In genomic region chr17:29039764-29040598, GRCh38 we compare ENCODE assay signal across 14 cellular contexts. TPM values are rescaled to one million over a fixed set of nuclear protein-coding genes. Genes with fewer than 3 reads are reported as not detected.
DNase-seq lines count a peak whose midpoint lies in the region; ATAC-seq and TF ChIP-seq lines count a peak whose summit lies in the region.
"Had no signal": no experiment of that assay in that cellular context is flagged by ENCODE, and none has a peak within 500 bp of the region (broad histone marks: within the 10 kb centered on the region; RNA-seq: fewer than 3 reads in every experiment).

No MANE protein-coding gene starts in this region.

- intact Hi-C loops in esophagus muscularis mucosa (cut with DNase I): no loop called here

- TF ChIP-seq RAD21 in Ishikawa (IDR thresholded peaks at IDR 0.05; ENCODE audit: low read depth): no peak

- peak; percentile 68 for DNase-seq in Ammon's horn (ENCODE audit: low spot score)
- DNase-seq in chondrocyte (ENCODE audit: low spot score): no peak
- DNase-seq in myocyte (ENCODE audit: low read depth): peak; percentile 97
- no peak for DNase-seq in activated CD4-positive, alpha-beta T cell treated with anti-CD3 and anti-CD28 coated beads for 48 hours
- no peak for DNase-seq in esophagus muscularis mucosa (ENCODE audit: extremely low spot score)
- DNase-seq: activated CD4-positive, alpha-beta T cell treated with anti-CD3 and anti-CD28 coated beads, Interleukin-2, amount 10 ng/mL, durations not matched to agents 24 days and 14 days; aorta; COR-L47; heart right ventricle; MV-4-11 had no signal

- H3K9me3 ChIP-seq in esophagus muscularis mucosa: peaks cover 0 to 8% (median under 1%) of the 10 kb centered on the region in 4 donors

- H3K36me3 Mint-ChIP-seq in chondrocyte (ENCODE audit: low read depth): peaks cover 6% of the 10 kb centered on the region

- H3K4me3 ChIP-seq in esophagus muscularis mucosa: no peak overlapping the region
- H3K4me3 ChIP-seq: heart right ventricle had no signal

- H3K9me3 Mint-ChIP-seq in chondrocyte (ENCODE audit: low read depth): peaks cover 4% of the 10 kb centered on the region

- peaks cover 4% of the 10 kb centered on the region for H3K27me3 Mint-ChIP-seq in chondrocyte (ENCODE audit: low read depth)

- TF ChIP-seq CTCF in chondrocyte (IDR thresholded peaks at IDR 0.05) (no peak), esophagus muscularis mucosa (IDR thresholded peaks at IDR 0.05) (no peak)

- H3K4me1 ChIP-seq in esophagus muscularis mucosa: peaks cover 6 to 22% (median 15%) of the 10 kb centered on the region in 4 donors

- ATAC-seq in GM21528 (IDR thresholded peaks at IDR 0.05; ENCODE audit: low FRiP score, unreplicated experiment): no peak
- ATAC-seq in GM18909 (IDR thresholded peaks at IDR 0.05; ENCODE audit: poor library complexity, unreplicated experiment): no peak
- ATAC-seq: heart right ventricle had no signal

- no peaks in the 10 kb centered on the region for H3K27me3 ChIP-seq in esophagus muscularis mucosa

- 76% methylated on average over 13 of the region's 13 CpGs for WGBS in esophagus muscularis mucosa

- H3K4me3 Mint-ChIP-seq in chondrocyte (ENCODE audit: unreplicated experiment): no peak overlapping the region
- H3K4me3 Mint-ChIP-seq: activated CD4-positive, alpha-beta T cell treated with anti-CD3 and anti-CD28 coated beads, Interleukin-2, amount 10 ng/mL, durations not matched to agents 24 days and 14 days; neural crest cell had no signal

- peak; percentile 75 for TF ChIP-seq EP300 in Ishikawa (IDR thresholded peaks at IDR 0.05; ENCODE audit: borderline replicate concordance)
- no peak for TF ChIP-seq EP300 in esophagus muscularis mucosa (IDR thresholded peaks at IDR 0.05)

- H3K27ac ChIP-seq in esophagus muscularis mucosa (replicated peaks in 1 of 4): no peak overlapping the region
- H3K27ac ChIP-seq: heart right ventricle had no signal

- TF ChIP-seq POLR2A in esophagus muscularis mucosa (IDR thresholded peaks at IDR 0.05; ENCODE audit: low read depth): no peak

- H3K27ac Mint-ChIP-seq in chondrocyte (ENCODE audit: unreplicated experiment): peak overlapping the region; percentile 87
- H3K27ac Mint-ChIP-seq: activated CD4-positive, alpha-beta T cell treated with anti-CD3 and anti-CD28 coated beads, Interleukin-2, amount 10 ng/mL, durations not matched to agents 24 days and 14 days had no signal

- H3K36me3 ChIP-seq in esophagus muscularis mucosa: no peaks in the 10 kb centered on the region
- H3K36me3 ChIP-seq: heart right ventricle had no signal

- H3K4me1 Mint-ChIP-seq in chondrocyte (ENCODE audit: low read depth): peaks cover 33% of the 10 kb centered on the region

TF ChIP-seq in Ishikawa, 13 proteins besides CTCF, POLR2A, EP300 and RAD21:
- TF ChIP-seq, protein P1, sequence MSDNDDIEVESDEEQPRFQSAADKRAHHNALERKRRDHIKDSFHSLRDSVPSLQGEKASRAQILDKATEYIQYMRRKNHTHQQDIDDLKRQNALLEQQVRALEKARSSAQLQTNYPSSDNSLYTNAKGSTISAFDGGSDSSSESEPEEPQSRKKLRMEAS (IDR thresholded peaks at IDR 0.05): 0 out of 2 replicates have a peak, but pooled peaks have one; percentile 23
- TF ChIP-seq EGR1 (IDR thresholded peaks at IDR 0.05) (no peak), TAF1 (IDR thresholded peaks at IDR 0.05; ENCODE audit: low read depth) (no peak), NFIC (IDR thresholded peaks at IDR 0.05) (peak; percentile 89), TEAD4 (IDR thresholded peaks at IDR 0.05) (peak; percentile 81), FOXM1 (IDR thresholded peaks at IDR 0.05; ENCODE audit: borderline replicate concordance, low read depth) (peak; percentile 56; the same call in 1 of the 2 replicates), ZBTB7A (IDR thresholded peaks at IDR 0.05; ENCODE audit: low read depth) (0 out of 2 replicates have a peak, but pooled peaks have one; percentile 16), TCF12 (IDR thresholded peaks at IDR 0.05; ENCODE audit: low read depth) (peak; percentile 78), CREB1 (IDR thresholded peaks at IDR 0.05; ENCODE audit: low read depth) (no peak), CEBPB (IDR thresholded peaks at IDR 0.05) (0 out of 2 replicates have a peak, but pooled peaks have one; percentile 12), YY1 (IDR thresholded peaks at IDR 0.05; ENCODE audit: low read depth) (no peak)
- TF ChIP-seq, protein P2, sequence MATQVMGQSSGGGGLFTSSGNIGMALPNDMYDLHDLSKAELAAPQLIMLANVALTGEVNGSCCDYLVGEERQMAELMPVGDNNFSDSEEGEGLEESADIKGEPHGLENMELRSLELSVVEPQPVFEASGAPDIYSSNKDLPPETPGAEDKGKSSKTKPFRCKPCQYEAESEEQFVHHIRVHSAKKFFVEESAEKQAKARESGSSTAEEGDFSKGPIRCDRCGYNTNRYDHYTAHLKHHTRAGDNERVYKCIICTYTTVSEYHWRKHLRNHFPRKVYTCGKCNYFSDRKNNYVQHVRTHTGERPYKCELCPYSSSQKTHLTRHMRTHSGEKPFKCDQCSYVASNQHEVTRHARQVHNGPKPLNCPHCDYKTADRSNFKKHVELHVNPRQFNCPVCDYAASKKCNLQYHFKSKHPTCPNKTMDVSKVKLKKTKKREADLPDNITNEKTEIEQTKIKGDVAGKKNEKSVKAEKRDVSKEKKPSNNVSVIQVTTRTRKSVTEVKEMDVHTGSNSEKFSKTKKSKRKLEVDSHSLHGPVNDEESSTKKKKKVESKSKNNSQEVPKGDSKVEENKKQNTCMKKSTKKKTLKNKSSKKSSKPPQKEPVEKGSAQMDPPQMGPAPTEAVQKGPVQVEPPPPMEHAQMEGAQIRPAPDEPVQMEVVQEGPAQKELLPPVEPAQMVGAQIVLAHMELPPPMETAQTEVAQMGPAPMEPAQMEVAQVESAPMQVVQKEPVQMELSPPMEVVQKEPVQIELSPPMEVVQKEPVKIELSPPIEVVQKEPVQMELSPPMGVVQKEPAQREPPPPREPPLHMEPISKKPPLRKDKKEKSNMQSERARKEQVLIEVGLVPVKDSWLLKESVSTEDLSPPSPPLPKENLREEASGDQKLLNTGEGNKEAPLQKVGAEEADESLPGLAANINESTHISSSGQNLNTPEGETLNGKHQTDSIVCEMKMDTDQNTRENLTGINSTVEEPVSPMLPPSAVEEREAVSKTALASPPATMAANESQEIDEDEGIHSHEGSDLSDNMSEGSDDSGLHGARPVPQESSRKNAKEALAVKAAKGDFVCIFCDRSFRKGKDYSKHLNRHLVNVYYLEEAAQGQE (IDR thresholded peaks at IDR 0.05; ENCODE audit: low read depth): 0 out of 2 replicates have a peak, but pooled peaks have one; percentile 6
- TF ChIP-seq, protein P3, sequence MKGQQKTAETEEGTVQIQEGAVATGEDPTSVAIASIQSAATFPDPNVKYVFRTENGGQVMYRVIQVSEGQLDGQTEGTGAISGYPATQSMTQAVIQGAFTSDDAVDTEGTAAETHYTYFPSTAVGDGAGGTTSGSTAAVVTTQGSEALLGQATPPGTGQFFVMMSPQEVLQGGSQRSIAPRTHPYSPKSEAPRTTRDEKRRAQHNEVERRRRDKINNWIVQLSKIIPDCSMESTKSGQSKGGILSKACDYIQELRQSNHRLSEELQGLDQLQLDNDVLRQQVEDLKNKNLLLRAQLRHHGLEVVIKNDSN (IDR thresholded peaks at IDR 0.05): 0 out of 2 replicates have a peak, but pooled peaks have one; percentile 25

RNA-seq across cellular contexts. Expression of gene PIPOX, which starts 3.0 kb away (rescaled TPM):
- total RNA-seq in chondrocyte (1.5 to 2.3 TPM (median 2.2 TPM) in 3 replicates), myocyte (6.4 and 17.5 TPM in 2 replicates), esophagus muscularis mucosa (1 to 10 TPM; 3.8 to 8.4 (median 5.1) TPM)
- 26.1 TPM for polyA plus RNA-seq in myocyte (2012)

RNA-seq across cellular contexts. Expression of gene SEZ6, which starts 34.1 kb away (rescaled TPM):
- 0.35 to 0.46 TPM in 2 of 3 replicates, not detected in the other for total RNA-seq in chondrocyte
- total RNA-seq in myocyte: 0.16 and 0.57 TPM in 2 replicates
- 0.78 TPM for polyA plus RNA-seq in myocyte (2012)
- total RNA-seq in esophagus muscularis mucosa: under 1 TPM in 3 of 4 donors, not detected in 1; 0.42 to 0.83 (median 0.52) TPM
- total RNA-seq: activated CD4-positive, alpha-beta T cell treated with anti-CD3 and anti-CD28 coated beads, Interleukin-2, amount 10 ng/mL, durations not matched to agents 24 days and 14 days; aorta; heart right ventricle had no signal
- polyA plus RNA-seq: aorta, heart right ventricle had no signal

Comparison
In these comparisons a context has a peak if more than half of its experiments do, and no peak if none do; other contexts are left out.
1. DNase-seq: peak in Ammon's horn (single experiment) and myocyte (single experiment); none in chondrocyte (single experiment), activated CD4-positive, alpha-beta T cell treated with anti-CD3 and anti-CD28 coated beads for 48 hours (single experiment) and esophagus muscularis mucosa (single experiment).